Comparison of ENCODE assay signal across 1 cellular context in the genomic region with DNA sequence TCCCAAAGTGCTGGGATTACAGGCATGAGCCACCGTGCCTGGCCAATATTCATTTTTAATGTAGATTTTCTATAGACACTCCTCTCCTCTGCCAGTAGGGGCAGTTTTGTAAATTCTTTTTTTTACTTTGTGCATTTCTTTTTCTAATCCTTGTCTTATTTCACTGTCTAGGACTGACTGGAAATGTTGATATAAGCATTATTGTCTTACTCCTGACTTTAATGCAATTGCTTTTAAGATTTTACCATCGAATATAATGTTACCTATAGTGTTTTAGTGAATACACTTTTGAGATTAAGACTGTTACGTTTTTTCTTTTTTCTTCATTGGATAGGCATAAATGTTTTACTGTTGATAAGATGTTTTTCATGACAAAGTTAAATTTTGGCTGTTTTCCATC.
TF ChIP-seq lines count a peak whose summit lies in the region.

No MANE protein-coding gene starts in this region.

TF ChIP-seq in HCT116, 20 proteins besides CTCF, POLR2A, EP300 and RAD21 (continued from another document):
- TF ChIP-seq, protein P1, sequence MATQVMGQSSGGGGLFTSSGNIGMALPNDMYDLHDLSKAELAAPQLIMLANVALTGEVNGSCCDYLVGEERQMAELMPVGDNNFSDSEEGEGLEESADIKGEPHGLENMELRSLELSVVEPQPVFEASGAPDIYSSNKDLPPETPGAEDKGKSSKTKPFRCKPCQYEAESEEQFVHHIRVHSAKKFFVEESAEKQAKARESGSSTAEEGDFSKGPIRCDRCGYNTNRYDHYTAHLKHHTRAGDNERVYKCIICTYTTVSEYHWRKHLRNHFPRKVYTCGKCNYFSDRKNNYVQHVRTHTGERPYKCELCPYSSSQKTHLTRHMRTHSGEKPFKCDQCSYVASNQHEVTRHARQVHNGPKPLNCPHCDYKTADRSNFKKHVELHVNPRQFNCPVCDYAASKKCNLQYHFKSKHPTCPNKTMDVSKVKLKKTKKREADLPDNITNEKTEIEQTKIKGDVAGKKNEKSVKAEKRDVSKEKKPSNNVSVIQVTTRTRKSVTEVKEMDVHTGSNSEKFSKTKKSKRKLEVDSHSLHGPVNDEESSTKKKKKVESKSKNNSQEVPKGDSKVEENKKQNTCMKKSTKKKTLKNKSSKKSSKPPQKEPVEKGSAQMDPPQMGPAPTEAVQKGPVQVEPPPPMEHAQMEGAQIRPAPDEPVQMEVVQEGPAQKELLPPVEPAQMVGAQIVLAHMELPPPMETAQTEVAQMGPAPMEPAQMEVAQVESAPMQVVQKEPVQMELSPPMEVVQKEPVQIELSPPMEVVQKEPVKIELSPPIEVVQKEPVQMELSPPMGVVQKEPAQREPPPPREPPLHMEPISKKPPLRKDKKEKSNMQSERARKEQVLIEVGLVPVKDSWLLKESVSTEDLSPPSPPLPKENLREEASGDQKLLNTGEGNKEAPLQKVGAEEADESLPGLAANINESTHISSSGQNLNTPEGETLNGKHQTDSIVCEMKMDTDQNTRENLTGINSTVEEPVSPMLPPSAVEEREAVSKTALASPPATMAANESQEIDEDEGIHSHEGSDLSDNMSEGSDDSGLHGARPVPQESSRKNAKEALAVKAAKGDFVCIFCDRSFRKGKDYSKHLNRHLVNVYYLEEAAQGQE (IDR thresholded peaks at IDR 0.05; ENCODE audit: low read depth) = no peak
- TF ChIP-seq ZNF274 (IDR thresholded peaks at IDR 0.05; ENCODE audit: low read depth, low read length) (no peak), ZFX (IDR thresholded peaks at IDR 0.05) (no peak), SIN3A (IDR thresholded peaks at IDR 0.05; ENCODE audit: low read depth) (no peak)
